In genomic region chr16:27399969-27400368, GRCh38 we compare ENCODE assay signal across 1 cellular context.
TF ChIP-seq lines count a peak whose summit lies in the region.

No MANE protein-coding gene starts in this region.

TF ChIP-seq in GM12878, 131 proteins besides CTCF, POLR2A, EP300 and RAD21:
- TF ChIP-seq ZNF217 (IDR thresholded peaks at IDR 0.05) (0 out of 2 replicates have a peak, but pooled peaks have one; percentile 24), CBX3 (IDR thresholded peaks at IDR 0.05; ENCODE audit: borderline replicate concordance, low read depth) (no peak)
